Comparison of ENCODE assay signal across 1 cellular context in the genomic region with DNA sequence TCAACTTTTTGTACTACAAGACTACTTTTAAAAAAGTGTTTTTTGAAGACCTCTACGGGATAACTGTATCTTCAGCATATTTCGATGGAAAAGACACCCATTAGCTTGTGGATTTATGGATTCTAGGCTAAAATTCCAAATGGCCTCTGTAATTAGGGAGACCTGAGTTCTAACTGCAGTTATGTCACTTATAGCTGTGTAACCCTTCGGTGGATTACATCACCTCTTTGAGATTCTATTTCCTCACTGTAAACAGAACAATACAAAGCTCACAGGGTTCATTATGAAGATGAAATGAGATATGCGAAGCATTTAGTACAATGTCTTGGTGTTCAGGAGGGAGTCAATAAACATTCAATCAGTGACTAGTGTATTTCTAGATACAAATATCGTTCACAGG.
TF ChIP-seq lines count a peak whose summit lies in the region.

No MANE protein-coding gene starts in this region.

TF ChIP-seq in K562, 482 proteins besides CTCF, POLR2A, EP300 and RAD21 (continued from another document):
- TF ChIP-seq ZNF165 (CRISPR knock-in tag; IDR thresholded peaks at IDR 0.05; ENCODE audit: borderline replicate concordance) (no peak), HMG20B (CRISPR knock-in tag; IDR thresholded peaks at IDR 0.05) (no peak), PHB2 (IDR thresholded peaks at IDR 0.05; ENCODE audit: low read depth) (no peak), NFYB (IDR thresholded peaks at IDR 0.05; ENCODE audit: extremely low read depth, insufficient read length) (no peak), SMC3 (conservative IDR thresholded peaks at IDR 0.05; ENCODE audit: insufficient read depth, low read depth, low read length) (no peak), RBM39 (optimal IDR thresholded peaks at IDR 0.05; ENCODE audit: low read depth, low read length) (no peak), CEBPB (tag; IDR thresholded peaks at IDR 0.05) (0 out of 2 replicates have a peak, but pooled peaks have one; percentile 47), JUNB (CRISPR knock-in tag; conservative IDR thresholded peaks at IDR 0.05) (no peak)
- TF ChIP-seq, protein P1, sequence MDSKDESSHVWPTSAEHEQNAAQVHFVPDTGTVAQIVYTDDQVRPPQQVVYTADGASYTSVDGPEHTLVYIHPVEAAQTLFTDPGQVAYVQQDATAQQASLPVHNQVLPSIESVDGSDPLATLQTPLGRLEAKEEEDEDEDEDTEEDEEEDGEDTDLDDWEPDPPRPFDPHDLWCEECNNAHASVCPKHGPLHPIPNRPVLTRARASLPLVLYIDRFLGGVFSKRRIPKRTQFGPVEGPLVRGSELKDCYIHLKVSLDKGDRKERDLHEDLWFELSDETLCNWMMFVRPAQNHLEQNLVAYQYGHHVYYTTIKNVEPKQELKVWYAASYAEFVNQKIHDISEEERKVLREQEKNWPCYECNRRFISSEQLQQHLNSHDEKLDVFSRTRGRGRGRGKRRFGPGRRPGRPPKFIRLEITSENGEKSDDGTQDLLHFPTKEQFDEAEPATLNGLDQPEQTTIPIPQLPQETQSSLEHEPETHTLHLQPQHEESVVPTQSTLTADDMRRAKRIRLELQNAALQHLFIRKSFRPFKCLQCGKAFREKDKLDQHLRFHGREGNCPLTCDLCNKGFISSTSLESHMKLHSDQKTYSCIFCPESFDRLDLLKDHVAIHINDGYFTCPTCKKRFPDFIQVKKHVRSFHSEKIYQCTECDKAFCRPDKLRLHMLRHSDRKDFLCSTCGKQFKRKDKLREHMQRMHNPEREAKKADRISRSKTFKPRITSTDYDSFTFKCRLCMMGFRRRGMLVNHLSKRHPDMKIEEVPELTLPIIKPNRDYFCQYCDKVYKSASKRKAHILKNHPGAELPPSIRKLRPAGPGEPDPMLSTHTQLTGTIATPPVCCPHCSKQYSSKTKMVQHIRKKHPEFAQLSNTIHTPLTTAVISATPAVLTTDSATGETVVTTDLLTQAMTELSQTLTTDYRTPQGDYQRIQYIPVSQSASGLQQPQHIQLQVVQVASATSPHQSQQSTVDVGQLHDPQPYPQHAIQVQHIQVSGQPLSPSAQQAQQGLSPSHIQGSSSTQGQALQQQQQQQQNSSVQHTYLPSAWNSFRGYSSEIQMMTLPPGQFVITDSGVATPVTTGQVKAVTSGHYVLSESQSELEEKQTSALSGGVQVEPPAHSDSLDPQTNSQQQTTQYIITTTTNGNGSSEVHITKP (IDR thresholded peaks at IDR 0.05; ENCODE audit: partially characterized antibody): no peak
- TF ChIP-seq, protein P2, sequence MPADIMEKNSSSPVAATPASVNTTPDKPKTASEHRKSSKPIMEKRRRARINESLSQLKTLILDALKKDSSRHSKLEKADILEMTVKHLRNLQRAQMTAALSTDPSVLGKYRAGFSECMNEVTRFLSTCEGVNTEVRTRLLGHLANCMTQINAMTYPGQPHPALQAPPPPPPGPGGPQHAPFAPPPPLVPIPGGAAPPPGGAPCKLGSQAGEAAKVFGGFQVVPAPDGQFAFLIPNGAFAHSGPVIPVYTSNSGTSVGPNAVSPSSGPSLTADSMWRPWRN (IDR thresholded peaks at IDR 0.05; ENCODE audit: low read depth): no peak
